In genomic region chr20:59435496-59435895, GRCh38 we compare ENCODE assay signal across 14 cellular contexts.
"Had no signal": no experiment of that assay in that cellular context is flagged by ENCODE, and none has a peak within 500 bp of the region (broad histone marks: within the 10 kb centered on the region; RNA-seq: fewer than 3 reads in every experiment).

No MANE protein-coding gene starts in this region.

- ATAC-seq: esophagus mucosa; left colon; stimulated activated effector memory CD8-positive, alpha-beta T cell treated with anti-CD3 and anti-CD28 coated beads, Interleukin-12 subunit alpha, Interleukin-12 subunit beta, amount 100 ng/mL, for 72 hours had no signal

- H3K9me3 ChIP-seq: right atrium auricular region, thyroid gland had no signal

- DNase-seq: activated CD4-positive, alpha-beta T cell treated with anti-CD3 and anti-CD28 coated beads, Interleukin-2, amount 50 U/mL, for 48 hours; activated CD4-positive, CD25-positive, alpha-beta regulatory T cell treated with anti-CD3 and anti-CD28 coated beads, Interleukin-2, amount 50 U/mL, for 72 hours; activated gamma-delta T cell treated with Interleukin-2 at 50 U/mL for 16 hours; activated naive CD8-positive, alpha-beta T cell treated with anti-CD3 and anti-CD28 coated beads for 36 hours; activated T-cell treated with anti-CD3 and anti-CD28 coated beads, Interleukin-2, amount 50 U/mL, for 48 hours; brain microvascular endothelial cell; left colon; midbrain; small intestine; thyroid gland had no signal

- H3K4me1 ChIP-seq: right atrium auricular region, thyroid gland had no signal

- H3K27me3 ChIP-seq: brain microvascular endothelial cell, right atrium auricular region, thyroid gland had no signal

- H3K4me3 ChIP-seq: lung, right atrium auricular region, thyroid gland had no signal

- H3K36me3 ChIP-seq: brain microvascular endothelial cell, right atrium auricular region, thyroid gland had no signal

- H3K27ac ChIP-seq: brain microvascular endothelial cell, right atrium auricular region, thyroid gland had no signal
